ENCODE assay signal across 14 cellular contexts in the genomic region with DNA sequence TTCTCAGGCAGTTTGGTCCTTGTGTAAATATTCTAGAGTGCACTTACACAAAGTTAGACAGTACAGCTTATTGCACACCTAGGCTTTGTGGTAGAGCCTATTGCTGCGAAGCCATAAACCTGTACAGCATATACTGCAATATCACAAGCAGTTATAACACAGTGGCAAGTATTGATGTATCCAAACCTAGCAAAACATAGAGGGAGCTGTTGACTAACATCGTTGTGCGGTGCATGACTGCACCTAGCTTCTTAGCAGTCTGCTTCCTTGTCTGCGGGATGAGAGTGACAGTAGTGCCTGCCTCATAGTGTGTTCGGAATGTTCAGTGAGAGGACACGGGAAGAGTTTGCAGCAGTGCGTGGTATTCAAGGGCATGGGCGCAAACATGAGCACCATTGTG.
DNase-seq lines count a peak whose midpoint lies in the region; ATAC-seq, FAIRE-seq and TF ChIP-seq lines count a peak whose summit lies in the region.
"Had no signal": no experiment of that assay in that cellular context is flagged by ENCODE, and none has a peak within 500 bp of the region (broad histone marks: within the 10 kb centered on the region; RNA-seq: fewer than 3 reads in every experiment).

No MANE protein-coding gene starts in this region.

- 64 to 67% methylated on average over 8 of the region's 8 CpGs for WGBS in pancreas, 2 donors

- H3K4me3 ChIP-seq in epithelial cell of esophagus (ENCODE audit: low read length) (no peak overlapping the region), pancreas (no peak overlapping the region)
- H3K4me3 ChIP-seq: body of pancreas had no signal

- ATAC-seq in CD4-positive, alpha-beta T cell (ENCODE audit: poor library complexity) = no peak
- ATAC-seq in pancreas (peak in 3 of 4 donors; percentile 20 to 39 (median 28)), HG03469 (IDR thresholded peaks at IDR 0.05; ENCODE audit: unreplicated experiment) (no peak)
- ATAC-seq: body of pancreas had no signal

- H3K27me3 ChIP-seq in CD4-positive, alpha-beta T cell (ENCODE audit: control insufficient read depth, insufficient read depth, low read length) = no peaks in the 10 kb centered on the region
- no peaks in the 10 kb centered on the region for H3K27me3 ChIP-seq in pancreas
- H3K27me3 ChIP-seq: body of pancreas had no signal

- no peak for TF ChIP-seq CTCF in CD4-positive, alpha-beta T cell (IDR thresholded peaks at IDR 0.05)
- TF ChIP-seq CTCF in epithelial cell of esophagus (IDR thresholded peaks at IDR 0.05; ENCODE audit: insufficient read depth, low read depth, low read length, missing control alignments) (no peak), pancreas (IDR thresholded peaks at IDR 0.05) (no peak)

- H3K27ac ChIP-seq in CD4-positive, alpha-beta T cell (ENCODE audit: low read depth, low read length) = no peak overlapping the region
- H3K27ac ChIP-seq in pancreas = peak overlapping the region in 1 of 4 donors; percentile 42

- H3K36me3 Mint-ChIP-seq in CD4-positive, alpha-beta T cell (ENCODE audit: low read depth) = no peaks in the 10 kb centered on the region
- no peaks in the 10 kb centered on the region for H3K36me3 Mint-ChIP-seq in activated T-helper 2 cell treated with anti-CD3 and anti-CD28 coated beads, Interferon-gamma antibody, Interleukin-2, Interleukin-4, amounts not matched to agents 10 μg/mL and 5 μg/mL and 100 μg/mL, durations not matched to agents 14 hours and 24 hours and 36 hours (ENCODE audit: low read depth)
- H3K36me3 Mint-ChIP-seq: IgD-negative memory B cell had no signal

- intact Hi-C loops in CD4-positive, alpha-beta T cell (cut with DNase I, micrococcal nuclease) = no loop called here
- intact Hi-C loops in pancreas (cut with DNase I) = no loop called here
- intact Hi-C loops in activated T-helper 2 cell treated with anti-CD3 and anti-CD28 coated beads, Interferon-gamma antibody, Interleukin-2, Interleukin-4, amounts not matched to agents 10 μg/mL and 5 μg/mL and 100 μg/mL, durations not matched to agents 14 hours and 24 hours and 36 hours (cut with micrococcal nuclease) = no loop called here

- CTCF ChIA-PET in CD4-positive, alpha-beta T cell (lab: Charles Lee) = interaction anchor here (1.2 to 2.2 kb wide), 3 partner anchors 21 to 130 kb away, joined by 3 to 8 read pairs (median 6); no protein-coding TSS in a partner anchor

- no peaks in the 10 kb centered on the region for H3K9me3 ChIP-seq in CD4-positive, alpha-beta T cell (ENCODE audit: control insufficient read depth, low read length)
- H3K9me3 ChIP-seq in pancreas = no peaks in the 10 kb centered on the region
- H3K9me3 ChIP-seq: body of pancreas had no signal

- no peaks in the 10 kb centered on the region for H3K9me3 Mint-ChIP-seq in CD4-positive, alpha-beta T cell
- no peaks in the 10 kb centered on the region for H3K9me3 Mint-ChIP-seq in activated T-helper 2 cell treated with anti-CD3 and anti-CD28 coated beads, Interferon-gamma antibody, Interleukin-2, Interleukin-4, amounts not matched to agents 10 μg/mL and 5 μg/mL and 100 μg/mL, durations not matched to agents 14 hours and 24 hours and 36 hours
- H3K9me3 Mint-ChIP-seq: IgD-negative memory B cell had no signal

- no peaks in the 10 kb centered on the region for H3K36me3 ChIP-seq in pancreas

- no peaks in the 10 kb centered on the region for H3K27me3 Mint-ChIP-seq in CD4-positive, alpha-beta T cell
- H3K27me3 Mint-ChIP-seq in activated T-helper 2 cell treated with anti-CD3 and anti-CD28 coated beads, Interferon-gamma antibody, Interleukin-2, Interleukin-4, amounts not matched to agents 10 μg/mL and 5 μg/mL and 100 μg/mL, durations not matched to agents 14 hours and 24 hours and 36 hours (ENCODE audit: low read depth) = no peaks in the 10 kb centered on the region
- H3K27me3 Mint-ChIP-seq: IgD-negative memory B cell had no signal

- peak overlapping the region; percentile 12 for H3K4me3 Mint-ChIP-seq in CD4-positive, alpha-beta T cell
- H3K4me3 Mint-ChIP-seq in activated T-helper 2 cell treated with anti-CD3 and anti-CD28 coated beads, Interferon-gamma antibody, Interleukin-2, Interleukin-4, amounts not matched to agents 10 μg/mL and 5 μg/mL and 100 μg/mL, durations not matched to agents 14 hours and 24 hours and 36 hours (ENCODE audit: low read depth) = no peak overlapping the region

- FAIRE-seq in pancreas (lab: Jason Lieb, UNC) = no peak
- FAIRE-seq: TTC549 had no signal

- H3K27ac Mint-ChIP-seq in CD4-positive, alpha-beta T cell = peak overlapping the region; percentile 92
- H3K27ac Mint-ChIP-seq in activated T-helper 2 cell treated with anti-CD3 and anti-CD28 coated beads, Interferon-gamma antibody, Interleukin-2, Interleukin-4, amounts not matched to agents 10 μg/mL and 5 μg/mL and 100 μg/mL, durations not matched to agents 14 hours and 24 hours and 36 hours = no peak overlapping the region

- peaks cover 88% of the 10 kb centered on the region for H3K4me1 Mint-ChIP-seq in CD4-positive, alpha-beta T cell (ENCODE audit: low read depth)
- H3K4me1 Mint-ChIP-seq in activated T-helper 2 cell treated with anti-CD3 and anti-CD28 coated beads, Interferon-gamma antibody, Interleukin-2, Interleukin-4, amounts not matched to agents 10 μg/mL and 5 μg/mL and 100 μg/mL, durations not matched to agents 14 hours and 24 hours and 36 hours (ENCODE audit: low read depth) = peaks cover 48% of the 10 kb centered on the region

- peaks cover 15 to 30% (median 17%) of the 10 kb centered on the region in 3 donors for H3K4me1 ChIP-seq in pancreas

- POLR2A ChIA-PET in CD4-positive, alpha-beta T cell (lab: Charles Lee) = interaction anchor here (0.7 to 1.1 kb wide), 2 partner anchors 11 to 85 kb away, joined by 3 read pairs; partner anchors contain the start of gene PLD6

- DNase-seq in CD4-positive, alpha-beta T cell = no peak
- DNase-seq in NCI-H1694 treated with DMSO at 0.1 percent for 48 hours (lab: John Stamatoyannopoulos, UW) (peak; percentile 25), epithelial cell of esophagus (ENCODE audit: low read depth) (peak; percentile 16), pancreas (no peak), cerebellar nuclear complex (lab: John Stamatoyannopoulos, UW) (no peak), NCI-H446 treated with DMSO at 0.1 percent for 48 hours (lab: John Stamatoyannopoulos, UW) (no peak)
- no peak for DNase-seq in activated T-helper 2 cell treated with anti-CD3 and anti-CD28 coated beads, Interferon-gamma antibody, Interleukin-2, Interleukin-4, amounts not matched to agents 10 μg/mL and 5 μg/mL and 100 μg/mL, durations not matched to agents 14 hours and 24 hours and 36 hours (ENCODE audit: low spot score)
- DNase-seq: body of pancreas, NCI-H2227 treated with DMSO at 0.1 percent for 48 hours, RPMI8226, trophoblast cell had no signal

Comparison
In these comparisons a context has a peak if more than half of its experiments do, and no peak if none do; other contexts are left out.
1. ATAC-seq: peak in pancreas (3 of 4); none in CD4-positive, alpha-beta T cell (single experiment) and HG03469 (single experiment).
2. DNase-seq: peak in NCI-H1694 treated with DMSO at 0.1 percent for 48 hours (single experiment) and epithelial cell of esophagus (single experiment); none in CD4-positive, alpha-beta T cell (0 of 10), pancreas (0 of 6), cerebellar nuclear complex (0 of 2), activated T-helper 2 cell treated with anti-CD3 and anti-CD28 coated beads, Interferon-gamma antibody, Interleukin-2, Interleukin-4, amounts not matched to agents 10 μg/mL and 5 μg/mL and 100 μg/mL, durations not matched to agents 14 hours and 24 hours and 36 hours (single experiment) and NCI-H446 treated with DMSO at 0.1 percent for 48 hours (single experiment).